19 cellular contexts compared by ENCODE assay signal in genomic region chr11:46678741-46679130, GRCh38. TPM values are rescaled to one million over a fixed set of nuclear protein-coding genes. Genes with fewer than 3 reads are reported as not detected.
DNase-seq lines count a peak whose midpoint lies in the region; ATAC-seq, FAIRE-seq and TF ChIP-seq lines count a peak whose summit lies in the region.
"Had no signal": no experiment of that assay in that cellular context is flagged by ENCODE, and none has a peak within 500 bp of the region (broad histone marks: within the 10 kb centered on the region; RNA-seq: fewer than 3 reads in every experiment).

No MANE protein-coding gene starts in this region.

- H3K27me3 ChIP-seq in left ventricle myocardium inferior (ENCODE audit: low read depth): no peaks in the 10 kb centered on the region
- no peaks in the 10 kb centered on the region for H3K27me3 ChIP-seq in right atrium auricular region
- no peaks in the 10 kb centered on the region for H3K27me3 ChIP-seq in K562 (ENCODE audit: control insufficient read depth in 2 of 2, insufficient read depth in 2 of 2, low read length in 2 of 2)
- H3K27me3 ChIP-seq in neural progenitor cell: no peaks in the 10 kb centered on the region
- H3K27me3 ChIP-seq in vagina: no peaks in the 10 kb centered on the region
- no peaks in the 10 kb centered on the region for H3K27me3 ChIP-seq in effector memory CD4-positive, alpha-beta T cell (replicated peaks; ENCODE audit: control insufficient read depth, insufficient read depth, low read length, poor library complexity, severe bottlenecking)
- H3K27me3 ChIP-seq: MG63 had no signal

- H3K79me2 ChIP-seq in K562 (ENCODE audit: control insufficient read depth, insufficient read depth, low read length): no peaks in the 10 kb centered on the region
- no peaks in the 10 kb centered on the region for H3K79me2 ChIP-seq in neural progenitor cell (ENCODE audit: low read depth)

- H4K20me1 ChIP-seq in K562 (replicated peaks; ENCODE audit: control insufficient read depth, insufficient read depth, low read length) (no peaks in the 10 kb centered on the region), neural progenitor cell (ENCODE audit: low read depth) (no peaks in the 10 kb centered on the region)

- H3K9me3 ChIP-seq in left ventricle myocardium inferior (replicated peaks) (no peaks in the 10 kb centered on the region), right atrium auricular region (no peaks in the 10 kb centered on the region), K562 (replicated peaks; ENCODE audit: control insufficient read depth, insufficient read depth, low read depth, low read length) (no peaks in the 10 kb centered on the region), neural progenitor cell (ENCODE audit: low read depth) (no peaks in the 10 kb centered on the region), vagina (no peaks in the 10 kb centered on the region)
- H3K9me3 ChIP-seq in effector memory CD4-positive, alpha-beta T cell (ENCODE audit: control insufficient read depth, low read length): no peaks in the 10 kb centered on the region
- H3K9me3 ChIP-seq: A549, MG63 had no signal

- POLR2A ChIA-PET in K562 (lab: Yijun Ruan, JAX): interaction anchor here (0.6 to 1.1 kb wide), 2 partner anchors 9 to 60 kb away, joined by 3 read pairs; no protein-coding TSS in a partner anchor

- in situ Hi-C loops in K562 (cut with MboI): no loop called here

- no peak overlapping the region for H3K4me3 ChIP-seq in left ventricle myocardium inferior
- H3K4me3 ChIP-seq in right atrium auricular region: no peak overlapping the region
- H3K4me3 ChIP-seq in K562: no peak overlapping the region
- H3K4me3 ChIP-seq in neural progenitor cell: no peak overlapping the region
- no peak overlapping the region for H3K4me3 ChIP-seq in vagina
- no peak overlapping the region for H3K4me3 ChIP-seq in effector memory CD4-positive, alpha-beta T cell (ENCODE audit: insufficient read depth, low read depth, low read length, poor library complexity, severe bottlenecking)
- H3K4me3 ChIP-seq: A549, GM12878, MG63 had no signal

- H3K4me1 ChIP-seq in left ventricle myocardium inferior (peaks cover 55% of the 10 kb centered on the region), right atrium auricular region (peaks cover 0 to 51% of the 10 kb centered on the region in 2 donors), K562 (replicated peaks in 1 of 2; ENCODE audit: control insufficient read depth in 2 of 2, insufficient read depth in 2 of 2, low read length in 2 of 2) (peaks cover 0 to 4% of the 10 kb centered on the region in 2 experiments; a peak in 2 of 5 replicates), neural progenitor cell (peaks cover 8% of the 10 kb centered on the region), vagina (peaks cover 46% of the 10 kb centered on the region)
- peaks cover 33% of the 10 kb centered on the region for H3K4me1 ChIP-seq in effector memory CD4-positive, alpha-beta T cell (ENCODE audit: control insufficient read depth, insufficient read depth, low read length, poor library complexity, severe bottlenecking)

- no peak for TF ChIP-seq RAD21 in K562 (CRISPR knock-in tag; conservative IDR thresholded peaks at IDR 0.05 in 1 of 2, IDR thresholded peaks at IDR 0.05 in 1 of 2)

- H3K36me3 Mint-ChIP-seq in neural progenitor cell: peaks cover 4% of the 10 kb centered on the region

- peaks cover 8% of the 10 kb centered on the region for H3F3A ChIP-seq in neural progenitor cell (ENCODE audit: low read depth)

- 73% methylated on average over 5 of the region's 9 CpGs for WGBS in K562 (ENCODE audit: insufficient coverage, low coverage, missing lambda C conversion rate)

- H2AFZ ChIP-seq in K562 (ENCODE audit: low read depth, low read length) (no peak overlapping the region), neural progenitor cell (replicated peaks) (no peak overlapping the region)

- no peak overlapping the region for H3K4me3 Mint-ChIP-seq in neural progenitor cell

- no peak for ATAC-seq in K562
- ATAC-seq: PC-3 had no signal

- peaks cover 75% of the 10 kb centered on the region for H3K36me3 ChIP-seq in left ventricle myocardium inferior
- peaks cover 60% of the 10 kb centered on the region for H3K36me3 ChIP-seq in right atrium auricular region
- peaks cover 44% of the 10 kb centered on the region; the same call in 2 of the 3 replicates for H3K36me3 ChIP-seq in K562 (ENCODE audit: control insufficient read depth, insufficient read depth, low read length)
- no peaks in the 10 kb centered on the region for H3K36me3 ChIP-seq in neural progenitor cell
- H3K36me3 ChIP-seq in vagina: peaks cover 0 to 55% of the 10 kb centered on the region in 2 donors
- peaks cover 49% of the 10 kb centered on the region for H3K36me3 ChIP-seq in effector memory CD4-positive, alpha-beta T cell (ENCODE audit: control insufficient read depth, insufficient read depth, low read length)

- TF ChIP-seq CTCF in left ventricle myocardium inferior (IDR thresholded peaks at IDR 0.05; ENCODE audit: borderline replicate concordance): no peak
- no peak for TF ChIP-seq CTCF in right atrium auricular region (IDR thresholded peaks at IDR 0.05)
- TF ChIP-seq CTCF in K562 (IDR thresholded peaks at IDR 0.05 in 2 of 3, conservative IDR thresholded peaks at IDR 0.05 in 1 of 3; ENCODE audit: insufficient read depth in 2 of 3, low read depth in 1 of 3, low read length in 3 of 3): no peak
- TF ChIP-seq CTCF in neural progenitor cell (IDR thresholded peaks at IDR 0.05): no peak
- TF ChIP-seq CTCF in vagina (IDR thresholded peaks at IDR 0.05): no peak

- H3K9me3 Mint-ChIP-seq in neural progenitor cell: no peaks in the 10 kb centered on the region

- no peak overlapping the region for H3K9ac ChIP-seq in K562 (ENCODE audit: insufficient read depth in 1 of 2, low read depth in 2 of 2, low read length in 2 of 2)
- H3K9ac ChIP-seq in neural progenitor cell: no peak overlapping the region

- FAIRE-seq in K562 (lab: Jason Lieb, UNC): no peak
- FAIRE-seq: A549, GM12878 had no signal

- peaks cover 7% of the 10 kb centered on the region for H3K4me1 Mint-ChIP-seq in neural progenitor cell

- peaks cover 3% of the 10 kb centered on the region for H3K27me3 Mint-ChIP-seq in neural progenitor cell (ENCODE audit: insufficient read depth, low read depth)

- no TSS peak for BruUV-seq in K562 (replicated peaks; lab: Mats Ljungman, UMichigan)

- no peak for TF ChIP-seq EP300 in K562 (IDR thresholded peaks at IDR 0.05; ENCODE audit: low read length)

- peaks cover 2% of the 10 kb centered on the region for H3K9me1 ChIP-seq in K562 (ENCODE audit: control insufficient read depth, insufficient read depth, low read length)

- CTCF ChIA-PET in K562 (lab: Yijun Ruan, JAX; ENCODE audit: low intra/inter-chr PET ratio): no interaction called here

- H3K27ac ChIP-seq in left ventricle myocardium inferior (replicated peaks) (peak overlapping the region; percentile 88), right atrium auricular region (peak overlapping the region in 1 of 2 donors; percentile 88), K562 (ENCODE audit: extremely low read depth, low read depth, low read length) (no peak overlapping the region), neural progenitor cell (no peak overlapping the region), vagina (peak overlapping the region; percentile 84)
- no peak overlapping the region for H3K27ac ChIP-seq in effector memory CD4-positive, alpha-beta T cell (ENCODE audit: insufficient read depth, low read length, poor library complexity, severe bottlenecking)
- H3K27ac ChIP-seq: A549, C4-2B had no signal

- intact Hi-C loops in left ventricle myocardium inferior (cut with micrococcal nuclease): no loop called here
- intact Hi-C loops in K562 (cut with micrococcal nuclease): no loop called here
- intact Hi-C loops in vagina (cut with DNase I): no loop called here

- no peak for TF ChIP-seq POLR2A in K562 (conservative IDR thresholded peaks at IDR 0.05)
- no peak for TF ChIP-seq POLR2A in vagina (IDR thresholded peaks at IDR 0.05)

- DNase-seq in left ventricle myocardium inferior: no peak
- no peak for DNase-seq in right atrium auricular region (ENCODE audit: low spot score)
- no peak for DNase-seq in K562 (ENCODE audit: extremely low read depth in 1 of 4, low spot score in 3 of 4)
- no peak for DNase-seq in neural progenitor cell (ENCODE audit: low spot score)
- no peak for DNase-seq in vagina (ENCODE audit: extremely low spot score in 2 of 2)
- no peak for DNase-seq in NCI-H1048 (lab: John Stamatoyannopoulos, UW)
- no peak for DNase-seq in RPMI8226
- no peak for DNase-seq in effector memory CD4-positive, alpha-beta T cell
- DNase-seq: DMS 273 treated with DMSO at 0.1 percent for 48 hours, GDM1, MG63, NCI-H1105, NCI-H1694, NCI-H510A treated with DMSO at 0.1 percent for 48 hours, NCI-H82, PC-3 had no signal

- H3K27ac Mint-ChIP-seq in neural progenitor cell: peak overlapping the region; percentile 37

- H3K4me2 ChIP-seq in K562 (ENCODE audit: insufficient read depth, low read length): no peak overlapping the region
- no peak overlapping the region for H3K4me2 ChIP-seq in neural progenitor cell
- H3K4me2 ChIP-seq: A549 had no signal

RNA-seq across cellular contexts. Expression of gene ARHGAP1, which starts 21.7 kb away (rescaled TPM):
- total RNA-seq in left ventricle myocardium inferior (101 TPM), right atrium auricular region (100 to 1,000 TPM in 1 of 2 donors, 10 to 100 TPM in 1; 88.1 to 117 TPM), K562 (2014; rRNA removed) (7.4 and 11.1 TPM in 2 replicates), K562 (2014; rRNA removed; fragmentation: Illumina TruSeq; extraction: Trizol) (5.9 and 6.9 TPM in 2 replicates), K562 (2015; rRNA removed; fragmentation: Illumina TruSeq; extraction: Trizol) (10.7 and 11.3 TPM in 2 replicates), K562 (2021) (30.3 and 30.4 TPM in 2 replicates), neural progenitor cell (ENCODE audit: low replicate concordance) (8.1 and 11.8 TPM in 2 replicates), vagina (80.3 TPM)
- total RNA-seq in K562 (2011; cell fraction: chromatin; rRNA removed; ENCODE audit: low replicate concordance): 36.7 and 76.2 TPM in 2 replicates
- total RNA-seq in K562 (2011; cell fraction: nucleolus; rRNA removed): 31.7 and 34.5 TPM in 2 replicates
- 30.6 and 40.3 TPM in 2 replicates for total RNA-seq in K562 (2011; cell fraction: nucleoplasm; rRNA removed)
- polyA plus RNA-seq in K562 (2011; rRNA removed) (8.2 and 13.2 TPM in 2 replicates), K562 (2014; fragmentation: Illumina TruSeq; extraction: Trizol) (25.0 and 26.7 TPM in 2 replicates), K562 (2014; fragmentation: Nextera tagmentation; extraction: Ambion mirVana) (1 to 10 TPM; 3.6 to 5.7 TPM), K562 (2014; rRNA removed) (14.1 and 14.2 TPM in 2 replicates)
- polyA plus RNA-seq in K562 (2011; cell fraction: cytosol; rRNA removed): 10.8 and 17.1 TPM in 2 replicates
- 11.1 and 18.2 TPM in 2 replicates for polyA plus RNA-seq in K562 (2011; cell fraction: nucleus; rRNA removed)
- 16.3 and 23.1 TPM in 2 replicates for polyA plus RNA-seq in K562 (2012)
- 23.5 and 26.8 TPM in 2 replicates for polyA minus RNA-seq in K562 (2011; rRNA and poly(A)+ RNA removed)
- polyA minus RNA-seq in K562 (2011; cell fraction: cytosol; rRNA and poly(A)+ RNA removed): 27.3 and 29.4 TPM in 2 replicates
- 11.3 and 15.9 TPM in 2 replicates for polyA minus RNA-seq in K562 (2011; cell fraction: nucleus; rRNA and poly(A)+ RNA removed)

RNA-seq across cellular contexts. Expression of gene ZNF408, which starts 22.1 kb away (rescaled TPM):
- total RNA-seq in left ventricle myocardium inferior: 7.3 TPM
- total RNA-seq in right atrium auricular region: 1 to 10 TPM; 6.0 to 9.6 TPM
- 16.0 and 39.3 TPM in 2 replicates for total RNA-seq in K562 (2011; cell fraction: chromatin; rRNA removed; ENCODE audit: low replicate concordance)
- 22.9 and 32.4 TPM in 2 replicates for total RNA-seq in K562 (2011; cell fraction: nucleolus; rRNA removed)
- 20.5 and 21.6 TPM in 2 replicates for total RNA-seq in K562 (2011; cell fraction: nucleoplasm; rRNA removed)
- 11.8 and 12.2 TPM in 2 replicates for total RNA-seq in K562 (2014; rRNA removed)
- 7.3 and 7.4 TPM in 2 replicates for total RNA-seq in K562 (2014; rRNA removed; fragmentation: Illumina TruSeq; extraction: Trizol)
- 12.8 and 14.1 TPM in 2 replicates for total RNA-seq in K562 (2015; rRNA removed; fragmentation: Illumina TruSeq; extraction: Trizol)
- 17.4 and 18.4 TPM in 2 replicates for total RNA-seq in K562 (2021)
- 4.5 and 7.6 TPM in 2 replicates for polyA plus RNA-seq in K562 (2011; rRNA removed)
- polyA plus RNA-seq in K562 (2011; cell fraction: cytosol; rRNA removed): 5.7 and 12.0 TPM in 2 replicates
- polyA plus RNA-seq in K562 (2011; cell fraction: nucleus; rRNA removed): 13.3 and 21.7 TPM in 2 replicates
- polyA plus RNA-seq in K562 (2012): 8.5 and 12.1 TPM in 2 replicates
- 7.4 and 10.8 TPM in 2 replicates for polyA plus RNA-seq in K562 (2014; fragmentation: Illumina TruSeq; extraction: Trizol)
- polyA plus RNA-seq in K562 (2014; fragmentation: Nextera tagmentation; extraction: Ambion mirVana): under 1 TPM; 0.15 to 0.38 TPM
- 7.0 and 10.0 TPM in 2 replicates for polyA plus RNA-seq in K562 (2014; rRNA removed)
- 4.6 and 4.8 TPM in 2 replicates for polyA minus RNA-seq in K562 (2011; rRNA and poly(A)+ RNA removed)
- 5.2 and 8.7 TPM in 2 replicates for polyA minus RNA-seq in K562 (2011; cell fraction: cytosol; rRNA and poly(A)+ RNA removed)
- 14.1 and 19.8 TPM in 2 replicates for polyA minus RNA-seq in K562 (2011; cell fraction: nucleus; rRNA and poly(A)+ RNA removed)
- total RNA-seq in neural progenitor cell (ENCODE audit: low replicate concordance): 2.8 and 10.7 TPM in 2 replicates
- 12.5 TPM for total RNA-seq in vagina

RNA-seq across cellular contexts. Expression of gene F2, which starts 40.3 kb away (rescaled TPM):
- not detected for total RNA-seq in left ventricle myocardium inferior
- total RNA-seq in right atrium auricular region: not detected
- not detected in 2 replicates for total RNA-seq in K562 (2011; cell fraction: chromatin; rRNA removed; ENCODE audit: low replicate concordance)
- total RNA-seq in K562 (2011; cell fraction: nucleolus; rRNA removed): not detected in 2 replicates
- total RNA-seq in K562 (2011; cell fraction: nucleoplasm; rRNA removed): not detected in 2 replicates
- total RNA-seq in K562 (2014; rRNA removed): not detected in 2 replicates
- not detected in 2 replicates for total RNA-seq in K562 (2014; rRNA removed; fragmentation: Illumina TruSeq; extraction: Trizol)
- total RNA-seq in K562 (2015; rRNA removed; fragmentation: Illumina TruSeq; extraction: Trizol): not detected in 2 replicates
- total RNA-seq in K562 (2021): 0.16 and 0.22 TPM in 2 replicates
- polyA plus RNA-seq in K562 (2011; rRNA removed): not detected in 2 replicates
- not detected in 2 replicates for polyA plus RNA-seq in K562 (2011; cell fraction: cytosol; rRNA removed)
- polyA plus RNA-seq in K562 (2011; cell fraction: nucleus; rRNA removed): not detected in 2 replicates
- not detected in 2 replicates for polyA plus RNA-seq in K562 (2012)
- not detected in 2 replicates for polyA plus RNA-seq in K562 (2014; fragmentation: Illumina TruSeq; extraction: Trizol)
- polyA plus RNA-seq in K562 (2014; fragmentation: Nextera tagmentation; extraction: Ambion mirVana): not detected
- not detected in 2 replicates for polyA plus RNA-seq in K562 (2014; rRNA removed)
- polyA minus RNA-seq in K562 (2011; rRNA and poly(A)+ RNA removed): not detected in 2 replicates
- 2.4 TPM in 1 of 2 replicates, not detected in the other for polyA minus RNA-seq in K562 (2011; cell fraction: cytosol; rRNA and poly(A)+ RNA removed)
- not detected in 2 replicates for polyA minus RNA-seq in K562 (2011; cell fraction: nucleus; rRNA and poly(A)+ RNA removed)
- 0.06 TPM in 1 of 2 replicates, not detected in the other for total RNA-seq in neural progenitor cell (ENCODE audit: low replicate concordance)
- total RNA-seq in vagina: not detected
- total RNA-seq: PC-3 had no signal
- polyA plus RNA-seq: GM12878 had no signal

Comparison
In these comparisons a context has a peak if more than half of its experiments do, and no peak if none do; other contexts are left out.
1. H3K27ac ChIP-seq: peak in left ventricle myocardium inferior (single experiment) and vagina (single experiment); none in K562 (single experiment), neural progenitor cell (single experiment) and effector memory CD4-positive, alpha-beta T cell (single experiment).